ENCODE assay signal across 1 cellular context in genomic region chr4:1567808-1568581, GRCh38.
TF ChIP-seq lines count a peak whose summit lies in the region.

No MANE protein-coding gene starts in this region.

TF ChIP-seq in HEK293, 187 proteins besides CTCF, POLR2A, EP300 and RAD21 (continued from another document):
- TF ChIP-seq PRDM2 (tag by site-specific recombination; IDR thresholded peaks at IDR 0.05; ENCODE audit: borderline replicate concordance) (no peak), GLIS1 (tag by site-specific recombination; IDR thresholded peaks at IDR 0.05) (peak; percentile 60; the same call in 1 of the 2 replicates), KLF1 (tag by site-specific recombination; IDR thresholded peaks at IDR 0.05) (peak; percentile 85), ZIC2 (tag by site-specific recombination; IDR thresholded peaks at IDR 0.05) (peak; percentile 33; the same call in 1 of the 2 replicates), GLIS2 (tag by site-specific recombination; IDR thresholded peaks at IDR 0.05) (0 out of 2 replicates have a peak, but pooled peaks have one; percentile 14), WT1 (tag by site-specific recombination; IDR thresholded peaks at IDR 0.05) (0 out of 2 replicates have a peak, but pooled peaks have one; percentile 26), ZNF423 (tag by site-specific recombination; IDR thresholded peaks at IDR 0.05) (0 out of 2 replicates have a peak, but pooled peaks have one; percentile 47), ZNF704 (tag by site-specific recombination; IDR thresholded peaks at IDR 0.05) (no peak), KLF17 (tag by site-specific recombination; IDR thresholded peaks at IDR 0.05) (peak; percentile 66), TCF7L2 (IDR thresholded peaks at IDR 0.05; ENCODE audit: borderline replicate concordance, low read depth, low read length) (no peak), ZNF202 (tag by site-specific recombination; IDR thresholded peaks at IDR 0.05; ENCODE audit: borderline replicate concordance) (no peak), ZSCAN16 (tag by site-specific recombination; IDR thresholded peaks at IDR 0.05) (no peak), ZBTB6 (tag by site-specific recombination; IDR thresholded peaks at IDR 0.05) (0 out of 2 replicates have a peak, but pooled peaks have one; percentile 37), ZNF404 (tag by site-specific recombination; IDR thresholded peaks at IDR 0.05) (no peak), ZNF366 (tag by site-specific recombination; conservative IDR thresholded peaks at IDR 0.05) (no peak), KLF8 (tag by site-specific recombination; IDR thresholded peaks at IDR 0.05) (peak; percentile 71), ZNF121 (tag by site-specific recombination; IDR thresholded peaks at IDR 0.05) (peak; percentile 58; the same call in 1 of the 2 replicates), ZNF223 (tag by site-specific recombination; IDR thresholded peaks at IDR 0.05) (peak; percentile 88)
